ENCODE assay signal across 1 cellular context in genomic region chr15:43492673-43493601, GRCh38.
TF ChIP-seq lines count a peak whose summit lies in the region.

Gene TP53BP1, minus strand, starts transcription at chr15:43493156. Its CDS starts 113 bp downstream, at chr15:43493043.

TF ChIP-seq in GM12878, 131 proteins besides CTCF, POLR2A, EP300 and RAD21 (continued from another document and continues in another):
- TF ChIP-seq BCL3 (IDR thresholded peaks at IDR 0.05; ENCODE audit: borderline replicate concordance, insufficient read depth, low read depth, low read length, poor library complexity, severe bottlenecking) (no peak), SMC3 (IDR thresholded peaks at IDR 0.05; ENCODE audit: borderline replicate concordance, low read length) (no peak), ZBTB4 (CRISPR knock-in tag; IDR thresholded peaks at IDR 0.05) (no peak), IKZF1 (conservative IDR thresholded peaks at IDR 0.05) (no peak), HCFC1 (IDR thresholded peaks at IDR 0.05; ENCODE audit: low read length) (0 out of 2 replicates have a peak, but pooled peaks have one; percentile 10), ZNF687 (IDR thresholded peaks at IDR 0.05) (no peak), ASH2L (IDR thresholded peaks at IDR 0.05; ENCODE audit: borderline replicate concordance, low read depth) (no peak), CBX3 (IDR thresholded peaks at IDR 0.05; ENCODE audit: borderline replicate concordance, low read depth) (no peak), SPI1 (IDR thresholded peaks at IDR 0.05; ENCODE audit: borderline replicate concordance, insufficient read depth, low read depth, low read length) (peak; percentile 61; the same call in 1 of the 2 replicates), FOS (IDR thresholded peaks at IDR 0.05; ENCODE audit: borderline replicate concordance, extremely low read depth, insufficient read length) (peak; percentile 54), BCLAF1 (IDR thresholded peaks at IDR 0.05) (no peak), PKNOX1 (IDR thresholded peaks at IDR 0.05) (peak; percentile 100), RFX5 (IDR thresholded peaks at IDR 0.05; ENCODE audit: low read depth, low read length) (peak; percentile 49; the same call in 1 of the 2 replicates), BRCA1 (IDR thresholded peaks at IDR 0.05; ENCODE audit: low read depth, low read length) (no peak), TCF7 (IDR thresholded peaks at IDR 0.05; ENCODE audit: borderline replicate concordance) (no peak), ZZZ3 (IDR thresholded peaks at IDR 0.05; ENCODE audit: control insufficient read depth, insufficient read length, low read depth) (no peak), ZBTB33 (IDR thresholded peaks at IDR 0.05) (no peak), ATF7 (IDR thresholded peaks at IDR 0.05; ENCODE audit: low read depth) (peak; percentile 82), MXI1 (IDR thresholded peaks at IDR 0.05; ENCODE audit: low read depth, low read length) (no peak), RELA (IDR thresholded peaks at IDR 0.05; ENCODE audit: borderline replicate concordance, partially characterized antibody) (no peak), MEF2B (IDR thresholded peaks at IDR 0.05; ENCODE audit: partially characterized antibody, poor library complexity, severe bottlenecking) (no peak), MYB (IDR thresholded peaks at IDR 0.05; ENCODE audit: borderline replicate concordance, low read depth, low read length) (no peak), ESRRA (IDR thresholded peaks at IDR 0.05; ENCODE audit: low read length) (0 out of 2 replicates have a peak, but pooled peaks have one; percentile 13), CHD2 (IDR thresholded peaks at IDR 0.05; ENCODE audit: borderline replicate concordance, low read depth, low read length) (peak; percentile 91), NFIC (IDR thresholded peaks at IDR 0.05; ENCODE audit: low read depth, low read length) (no peak), ZNF622 (IDR thresholded peaks at IDR 0.05) (no peak), RELB (IDR thresholded peaks at IDR 0.05; ENCODE audit: low read depth) (no peak), RAD51 (IDR thresholded peaks at IDR 0.05) (no peak), PAX5 (IDR thresholded peaks at IDR 0.05; ENCODE audit: borderline replicate concordance, low read depth, low read length) (no peak), BACH1 (IDR thresholded peaks at IDR 0.05; ENCODE audit: borderline replicate concordance) (no peak), POLR2AphosphoS5 (IDR thresholded peaks at IDR 0.05; ENCODE audit: low read length) (no peak), PBX3 (IDR thresholded peaks at IDR 0.05; ENCODE audit: insufficient replicate concordance, low read depth, low read length) (peak; percentile 100), ZNF207 (IDR thresholded peaks at IDR 0.05; ENCODE audit: borderline replicate concordance) (no peak), KLF5 (IDR thresholded peaks at IDR 0.05; ENCODE audit: partially characterized antibody) (no peak), RUNX3 (IDR thresholded peaks at IDR 0.05; ENCODE audit: low read length) (no peak), FOXM1 (IDR thresholded peaks at IDR 0.05; ENCODE audit: low read depth, low read length) (no peak), SP1 (IDR thresholded peaks at IDR 0.05; ENCODE audit: low read depth, low read length) (peak; percentile 94), STAT3 (IDR thresholded peaks at IDR 0.05; ENCODE audit: low read depth, low read length) (no peak)
